Comparison of ENCODE assay signal across 8 cellular contexts in genomic region chr1:54671985-54672608, GRCh38.
DNase-seq lines count a peak whose midpoint lies in the region; ATAC-seq and TF ChIP-seq lines count a peak whose summit lies in the region.

No MANE protein-coding gene starts in this region.

- peak; percentile 89 for TF ChIP-seq CTCF in LNCAP (IDR thresholded peaks at IDR 0.05)

- intact Hi-C loops in head of caudate nucleus (cut with DNase I) = no loop called here

- peak; percentile 75 for DNase-seq in AG08395 (ENCODE audit: low spot score)
- DNase-seq in SHP77 treated with DMSO at 0.1 percent for 48 hours (lab: John Stamatoyannopoulos, UW) = peak; percentile 27
- peak; percentile 34 for DNase-seq in activated T-helper 9 cell treated with anti-CD3 and anti-CD28 coated beads, Interleukin-2, amount 50 U/mL, for 16 hours (ENCODE audit: low read depth)
- DNase-seq in head of caudate nucleus = peak; percentile 15 to 82 (median 58)
- peak; percentile 56 for DNase-seq in stimulated activated CD4-positive, alpha-beta T cell treated with anti-CD3 and anti-CD28 coated beads, Interleukin-12 subunit alpha, Interleukin-12 subunit beta, amount 100 ng/mL, for 4 hours

- peak; percentile 66 for ATAC-seq in GM19023 (IDR thresholded peaks at IDR 0.05; ENCODE audit: unreplicated experiment)
- ATAC-seq in GM19395 (IDR thresholded peaks at IDR 0.05; ENCODE audit: unreplicated experiment) = no peak
